Comparison of ENCODE assay signal across 1 cellular context in genomic region chr22:39832627-39833074, GRCh38.
TF ChIP-seq lines count a peak whose summit lies in the region.

No MANE protein-coding gene starts in this region.

TF ChIP-seq in K562, 482 proteins besides CTCF, POLR2A, EP300 and RAD21 (continued from another document):
- TF ChIP-seq BHLHE40 (IDR thresholded peaks at IDR 0.05; ENCODE audit: low read length) = 0 out of 2 replicates have a peak, but pooled peaks have one; percentile 45
- TF ChIP-seq TBL1XR1 (IDR thresholded peaks at IDR 0.05; ENCODE audit: low read length in 2 of 2) = peak; percentile 15 to 73; a peak in 3 of 4 replicates
- TF ChIP-seq CHAMP1 (IDR thresholded peaks at IDR 0.05) = 0 out of 2 replicates have a peak, but pooled peaks have one; percentile 27
- no peak for TF ChIP-seq JUN (IDR thresholded peaks at IDR 0.05; ENCODE audit: borderline replicate concordance, low read depth, low read length)
- no peak for TF ChIP-seq JUN (CRISPR knock-in tag; IDR thresholded peaks at IDR 0.05; ENCODE audit: borderline replicate concordance)
- TF ChIP-seq MBD1 (CRISPR knock-in tag; IDR thresholded peaks at IDR 0.05) = no peak
- TF ChIP-seq KDM5B (IDR thresholded peaks at IDR 0.05; ENCODE audit: insufficient replicate concordance, low read depth, low read length) = peak; percentile 47
- TF ChIP-seq TRIM24 (IDR thresholded peaks at IDR 0.05) = peak; percentile 16 to 65; a peak in 2 of 4 replicates
- TF ChIP-seq ZNF79 (CRISPR knock-in tag; IDR thresholded peaks at IDR 0.05; ENCODE audit: low read depth) = peak; percentile 39; the same call in 1 of the 2 replicates
- TF ChIP-seq NEUROD1 (IDR thresholded peaks at IDR 0.05; ENCODE audit: borderline replicate concordance, low read depth, low read length, partially characterized antibody) = peak; percentile 79
- peak; percentile 63 for TF ChIP-seq CCNT2 (IDR thresholded peaks at IDR 0.05; ENCODE audit: borderline replicate concordance, extremely low read depth, insufficient read length, low read depth, low read length)
- TF ChIP-seq SAFB (IDR thresholded peaks at IDR 0.05; ENCODE audit: borderline replicate concordance, low read depth, low read length) = no peak
- TF ChIP-seq BCL6 (CRISPR knock-in tag; IDR thresholded peaks at IDR 0.05) = no peak
- TF ChIP-seq ZNF146 (CRISPR knock-in tag; IDR thresholded peaks at IDR 0.05; ENCODE audit: unreplicated experiment) = no peak
- no peak for TF ChIP-seq ZNF668 (CRISPR knock-in tag; IDR thresholded peaks at IDR 0.05)
- TF ChIP-seq ZSCAN29 (IDR thresholded peaks at IDR 0.05) = no peak
- no peak for TF ChIP-seq TCF15 (CRISPR knock-in tag; IDR thresholded peaks at IDR 0.05)
- peak; percentile 50 for TF ChIP-seq POLR2G (IDR thresholded peaks at IDR 0.05; ENCODE audit: low read depth, low read length)
- no peak for TF ChIP-seq ZNF561 (CRISPR knock-in tag; conservative IDR thresholded peaks at IDR 0.05)
- peak; percentile 93 for TF ChIP-seq ARID1B (IDR thresholded peaks at IDR 0.05)
- TF ChIP-seq RAD51 (IDR thresholded peaks at IDR 0.05; ENCODE audit: borderline replicate concordance, low read depth) = no peak
- peak; percentile 59; the same call in 1 of the 2 replicates for TF ChIP-seq MECOM (CRISPR knock-in tag; IDR thresholded peaks at IDR 0.05)
- peak; percentile 83 for TF ChIP-seq TEAD4 (IDR thresholded peaks at IDR 0.05; ENCODE audit: low read length)
- TF ChIP-seq TEAD4 (CRISPR knock-in tag; IDR thresholded peaks at IDR 0.05; ENCODE audit: borderline replicate concordance) = no peak
- peak; percentile 37; the same call in 1 of the 2 replicates for TF ChIP-seq GABPA (tag; conservative IDR thresholded peaks at IDR 0.05; ENCODE audit: low read depth)
- no peak for TF ChIP-seq MTF1 (CRISPR knock-in tag; IDR thresholded peaks at IDR 0.05; ENCODE audit: borderline replicate concordance)
- TF ChIP-seq DPF2 (IDR thresholded peaks at IDR 0.05) = peak; percentile 90
- TF ChIP-seq ZNF586 (CRISPR knock-in tag; conservative IDR thresholded peaks at IDR 0.05) = no peak
- TF ChIP-seq ZBTB11 (CRISPR knock-in tag; IDR thresholded peaks at IDR 0.05) = 0 out of 6 replicates have a peak, but pooled peaks of 1 of the 3 experiments have one; percentile 45
- peak in 1 of 2 experiments; percentile 10; a peak in 1 of 4 replicates for TF ChIP-seq FOXK2 (conservative IDR thresholded peaks at IDR 0.05 in 1 of 2, IDR thresholded peaks at IDR 0.05 in 1 of 2; ENCODE audit: low read depth in 2 of 2)
- TF ChIP-seq SOX6 (IDR thresholded peaks at IDR 0.05) = peak; percentile 63; the same call in 1 of the 2 replicates
- peak in 1 of 2 experiments; percentile 46; a peak in 1 of 4 replicates for TF ChIP-seq HDAC1 (IDR thresholded peaks at IDR 0.05)
- peak; percentile 37 for TF ChIP-seq GTF2B (IDR thresholded peaks at IDR 0.05; ENCODE audit: extremely low read depth, insufficient read length)
- TF ChIP-seq STAT5A (IDR thresholded peaks at IDR 0.05; ENCODE audit: borderline replicate concordance, low read length) = peak; percentile 69
- TF ChIP-seq RNF2 (IDR thresholded peaks at IDR 0.05) = peak; percentile 93
- TF ChIP-seq BRCA1 (IDR thresholded peaks at IDR 0.05) = no peak
- no peak for TF ChIP-seq BRCA1 (CRISPR knock-in tag; IDR thresholded peaks at IDR 0.05)
- TF ChIP-seq KDM4B (IDR thresholded peaks at IDR 0.05; ENCODE audit: borderline replicate concordance in 2 of 2, low read depth in 1 of 2) = no peak
- TF ChIP-seq MTA2 (IDR thresholded peaks at IDR 0.05; ENCODE audit: low read depth) = peak; percentile 50; the same call in 1 of the 2 replicates
- TF ChIP-seq SMAD4 (CRISPR knock-in tag; conservative IDR thresholded peaks at IDR 0.05) = peak; percentile 67
- TF ChIP-seq TAL1 (IDR thresholded peaks at IDR 0.05) = peak; percentile 81
- peak in 1 of 3 experiments; percentile 51 for TF ChIP-seq YY1 (IDR thresholded peaks at IDR 0.05; ENCODE audit: borderline replicate concordance in 1 of 3, control insufficient read depth in 1 of 3, extremely low read depth in 1 of 3, insufficient read depth in 3 of 3, insufficient read length in 1 of 3, insufficient replicate concordance in 2 of 3, low read depth in 1 of 3, low read length in 2 of 3)
- peak; percentile 42; the same call in 1 of the 2 replicates for TF ChIP-seq NFIC (IDR thresholded peaks at IDR 0.05)
- peak; percentile 42; the same call in 1 of the 2 replicates for TF ChIP-seq ATF7 (IDR thresholded peaks at IDR 0.05)
- no peak for TF ChIP-seq LARP7 (IDR thresholded peaks at IDR 0.05)
- TF ChIP-seq ETV1 (tag; conservative IDR thresholded peaks at IDR 0.05; ENCODE audit: low read depth) = peak; percentile 91
- TF ChIP-seq SMARCE1 (IDR thresholded peaks at IDR 0.05) = peak; percentile 71
- peak; percentile 87 for TF ChIP-seq NFRKB (IDR thresholded peaks at IDR 0.05; ENCODE audit: low read depth)
- 0 out of 2 replicates have a peak, but pooled peaks have one; percentile 34 for TF ChIP-seq CTBP1 (IDR thresholded peaks at IDR 0.05; ENCODE audit: borderline replicate concordance)
- no peak for TF ChIP-seq HDAC3 (IDR thresholded peaks at IDR 0.05; ENCODE audit: borderline replicate concordance, partially characterized antibody)
- TF ChIP-seq ZNF766 (CRISPR knock-in tag; conservative IDR thresholded peaks at IDR 0.05) = no peak
